Comparison of ENCODE assay signal across 32 cellular contexts in genomic region chr4:93127489-93127888, GRCh38.
"Had no signal": no experiment of that assay in that cellular context is flagged by ENCODE, and none has a peak within 500 bp of the region (broad histone marks: within the 10 kb centered on the region; RNA-seq: fewer than 3 reads in every experiment).

No MANE protein-coding gene starts in this region.

- H3K4me1 ChIP-seq: adrenal gland, body of pancreas, esophagus muscularis mucosa, foreskin keratinocyte, gastroesophageal sphincter, heart right ventricle had no signal

- DNase-seq: activated B cell treated with CpG ODN at 0.5 μM for 24 hours; activated CD4-positive, alpha-beta T cell treated with anti-CD3 and anti-CD28 coated beads for 48 hours; activated CD4-positive, alpha-beta T cell treated with anti-CD3 and anti-CD28 coated beads, Interleukin-2, amount 50 U/mL, for 1 hour; activated CD4-positive, alpha-beta T cell treated with anti-CD3 and anti-CD28 coated beads, Interleukin-2, amount 50 U/mL, for 48 hours; activated CD8-positive, alpha-beta memory T cell treated with anti-CD3 and anti-CD28 coated beads for 24 hours; activated CD8-positive, alpha-beta T cell treated with anti-CD3 and anti-CD28 coated beads for 36 hours; activated effector memory CD4-positive, alpha-beta T cell treated with Interleukin-2 at 50 U/mL for 16 hours; activated naive CD4-positive, alpha-beta T cell treated with anti-CD3 and anti-CD28 coated beads for 36 hours; activated naive CD8-positive, alpha-beta T cell treated with anti-CD3 and anti-CD28 coated beads for 36 hours; activated naive CD8-positive, alpha-beta T cell treated with anti-CD3 and anti-CD28 coated beads, Interleukin-2, amount 50 U/mL, for 24 hours; activated T-cell treated with anti-CD3 and anti-CD28 coated beads, Interleukin-2, amount 50 U/mL, for 4 hours; adrenal gland; amygdala; aorta; body of pancreas; caudate nucleus; cortex of kidney; dermis blood vessel endothelial cell; effector CD4-positive, alpha-beta T cell; effector memory CD8-positive, alpha-beta T cell; erythroblast; foreskin keratinocyte; heart right ventricle; T1000; WERI-Rb-1 had no signal

- H3K4me2 ChIP-seq: hepatocyte had no signal

- H3K4me3 ChIP-seq: adrenal gland, body of pancreas, esophagus muscularis mucosa, gastroesophageal sphincter, heart right ventricle, hepatocyte had no signal

- H2AFZ ChIP-seq: hepatocyte had no signal

- H3K27ac ChIP-seq: adrenal gland, body of pancreas, esophagus muscularis mucosa, foreskin keratinocyte, gastroesophageal sphincter, heart right ventricle, hepatocyte, WERI-Rb-1 had no signal

- H3K36me3 Mint-ChIP-seq: activated naive CD4-positive, alpha-beta T cell treated with anti-CD3 and anti-CD28 coated beads, Interleukin-2, amount 50 U/mL, for 24 hours; activated naive CD8-positive, alpha-beta T cell treated with anti-CD3 and anti-CD28 coated beads for 36 hours had no signal

- H3K9me3 ChIP-seq: adrenal gland, body of pancreas, esophagus muscularis mucosa, gastroesophageal sphincter had no signal

- H3K27me3 Mint-ChIP-seq: activated B cell treated with CpG ODN at 0.5 μM for 24 hours; activated CD8-positive, alpha-beta T cell treated with anti-CD3 and anti-CD28 coated beads for 36 hours; activated naive CD4-positive, alpha-beta T cell treated with anti-CD3 and anti-CD28 coated beads, Interleukin-2, amount 50 U/mL, for 24 hours; activated naive CD8-positive, alpha-beta T cell treated with anti-CD3 and anti-CD28 coated beads for 36 hours; activated naive CD8-positive, alpha-beta T cell treated with anti-CD3 and anti-CD28 coated beads, Interleukin-2, amount 50 U/mL, for 24 hours; activated T-helper 17 cell treated with anti-CD3 and anti-CD28 coated beads, Interleukin-2, amount 50 U/mL, for 72 hours; effector memory CD8-positive, alpha-beta T cell had no signal

- H3K4me1 Mint-ChIP-seq: activated B cell treated with CpG ODN at 0.5 μM for 24 hours; activated naive CD4-positive, alpha-beta T cell treated with anti-CD3 and anti-CD28 coated beads, Interleukin-2, amount 50 U/mL, for 24 hours; activated naive CD8-positive, alpha-beta T cell treated with anti-CD3 and anti-CD28 coated beads for 36 hours; activated naive CD8-positive, alpha-beta T cell treated with anti-CD3 and anti-CD28 coated beads, Interleukin-2, amount 50 U/mL, for 24 hours; activated T-helper 17 cell treated with anti-CD3 and anti-CD28 coated beads, Interleukin-2, amount 50 U/mL, for 72 hours had no signal

- H3K27ac Mint-ChIP-seq: activated B cell treated with CpG ODN at 0.5 μM for 24 hours; activated CD8-positive, alpha-beta T cell treated with anti-CD3 and anti-CD28 coated beads for 36 hours; activated naive CD4-positive, alpha-beta T cell treated with anti-CD3 and anti-CD28 coated beads for 36 hours; activated naive CD4-positive, alpha-beta T cell treated with anti-CD3 and anti-CD28 coated beads, Interleukin-2, amount 50 U/mL, for 24 hours; activated naive CD8-positive, alpha-beta T cell treated with anti-CD3 and anti-CD28 coated beads for 36 hours; activated naive CD8-positive, alpha-beta T cell treated with anti-CD3 and anti-CD28 coated beads, Interleukin-2, amount 50 U/mL, for 24 hours; activated T-helper 17 cell treated with anti-CD3 and anti-CD28 coated beads, Interleukin-2, amount 50 U/mL, for 72 hours; effector memory CD8-positive, alpha-beta T cell; T-helper 2 cell treated with Interferon-gamma antibody and Interleukin-4, amounts not matched to agents 5 μg/mL and 100 μg/mL, for 36 hours had no signal

- H3K9me3 Mint-ChIP-seq: activated B cell treated with CpG ODN at 0.5 μM for 24 hours; activated naive CD4-positive, alpha-beta T cell treated with anti-CD3 and anti-CD28 coated beads for 36 hours; activated naive CD8-positive, alpha-beta T cell treated with anti-CD3 and anti-CD28 coated beads for 36 hours; T-helper 2 cell treated with Interferon-gamma antibody and Interleukin-4, amounts not matched to agents 5 μg/mL and 100 μg/mL, for 36 hours had no signal

- ATAC-seq: activated CD4-positive, CD25-positive, alpha-beta regulatory T cell treated with anti-CD3 and anti-CD28 coated beads, Interleukin-2, amount 50 U/mL, for 24 hours; activated CD8-positive, alpha-beta T cell treated with anti-CD3 and anti-CD28 coated beads for 36 hours; activated naive CD8-positive, alpha-beta T cell treated with anti-CD3 and anti-CD28 coated beads, Interleukin-2, amount 50 U/mL, for 24 hours; activated T-cell treated with anti-CD3 and anti-CD28 coated beads, Interleukin-2, amount 50 U/mL, for 4 hours; activated T-helper 17 cell treated with anti-CD3 and anti-CD28 coated beads, Interleukin-2, amount 50 U/mL, for 72 hours; body of pancreas; effector memory CD8-positive, alpha-beta T cell; foreskin keratinocyte; gastroesophageal sphincter; heart right ventricle had no signal

- H3K36me3 ChIP-seq: adrenal gland, esophagus muscularis mucosa, gastroesophageal sphincter, heart right ventricle, WERI-Rb-1 had no signal

- H3K4me3 Mint-ChIP-seq: activated B cell treated with CpG ODN at 0.5 μM for 24 hours; activated CD8-positive, alpha-beta T cell treated with anti-CD3 and anti-CD28 coated beads for 36 hours; activated naive CD4-positive, alpha-beta T cell treated with anti-CD3 and anti-CD28 coated beads for 36 hours; activated naive CD4-positive, alpha-beta T cell treated with anti-CD3 and anti-CD28 coated beads, Interleukin-2, amount 50 U/mL, for 24 hours; activated naive CD8-positive, alpha-beta T cell treated with anti-CD3 and anti-CD28 coated beads for 36 hours; activated naive CD8-positive, alpha-beta T cell treated with anti-CD3 and anti-CD28 coated beads, Interleukin-2, amount 50 U/mL, for 24 hours; activated T-cell treated with anti-CD3 and anti-CD28 coated beads, Interleukin-2, amount 50 U/mL, for 4 hours; activated T-helper 17 cell treated with anti-CD3 and anti-CD28 coated beads, Interleukin-2, amount 50 U/mL, for 72 hours; effector memory CD8-positive, alpha-beta T cell; T-helper 2 cell treated with Interferon-gamma antibody and Interleukin-4, amounts not matched to agents 5 μg/mL and 100 μg/mL, for 36 hours had no signal

- H3K27me3 ChIP-seq: adrenal gland, body of pancreas, esophagus muscularis mucosa, foreskin keratinocyte, gastroesophageal sphincter, heart right ventricle, hepatocyte had no signal
